5 cellular contexts compared by ENCODE assay signal in the genomic region with DNA sequence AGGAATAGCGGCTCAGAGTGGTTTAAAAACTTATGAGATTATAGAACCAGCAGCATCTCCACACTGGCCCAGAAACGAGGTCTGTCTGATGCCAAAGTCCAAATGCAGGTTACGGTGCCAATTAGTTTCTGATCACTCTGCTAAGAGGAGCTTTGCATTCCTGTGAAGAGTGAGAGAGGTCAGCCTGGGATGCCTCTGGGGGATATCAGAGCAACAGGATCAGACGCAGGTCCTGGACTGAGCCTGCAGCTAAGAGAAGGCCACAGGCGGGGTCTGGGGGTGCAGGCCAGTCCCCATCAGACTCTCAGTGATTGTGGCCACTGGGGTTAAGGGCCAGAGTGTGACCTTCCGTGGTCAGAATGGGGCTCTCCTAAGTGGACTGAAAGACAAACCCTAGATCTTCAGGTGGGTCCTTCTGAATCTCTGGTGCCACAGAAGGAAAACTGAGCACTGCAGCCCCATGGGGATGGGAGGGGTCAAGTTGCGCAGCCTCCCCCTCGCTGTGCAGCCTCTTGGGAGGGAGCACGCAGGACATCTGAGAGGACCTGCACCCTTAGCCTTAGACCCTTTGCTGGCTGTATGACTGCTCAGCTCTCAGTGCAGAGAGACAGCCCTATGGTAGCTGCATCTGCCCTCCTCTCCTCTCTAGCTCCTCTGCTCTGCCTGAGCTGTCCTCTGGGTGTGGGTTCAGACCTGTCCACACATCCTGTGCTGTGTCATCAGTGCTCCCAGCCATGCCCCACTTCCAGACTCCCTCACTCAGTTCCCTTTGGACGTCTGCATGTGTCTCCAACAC. TPM values are rescaled to one million over a fixed set of nuclear protein-coding genes. Genes with fewer than 3 reads are reported as not detected.
"Had no signal": no experiment of that assay in that cellular context is flagged by ENCODE, and none has a peak within 500 bp of the region (broad histone marks: within the 10 kb centered on the region; RNA-seq: fewer than 3 reads in every experiment).

No MANE protein-coding gene starts in this region.

RNA-seq across cellular contexts. Expression of a gene that starts 23.4 kb away (rescaled TPM):
- total RNA-seq: activated naive CD4-positive, alpha-beta T cell treated with anti-CD3 and anti-CD28 coated beads for 36 hours; activated T-helper 1 cell treated with anti-CD3 and anti-CD28 coated beads, Interleukin-12 subunit alpha, Interleukin-12 subunit beta, Interleukin-2, Interleukin-4 antibody, amounts not matched to agents 30 ng/mL and 10 ng/mL and 1 ng/mL, durations not matched to agents 14 hours and 24 hours and 36 hours; LHCN-M2; SJSA1 had no signal
- polyA plus RNA-seq: SK-N-SH had no signal
